30 cellular contexts compared by ENCODE assay signal in genomic region chr14:68559949-68560348, GRCh38.
"Had no signal": no experiment of that assay in that cellular context is flagged by ENCODE, and none has a peak within 500 bp of the region (broad histone marks: within the 10 kb centered on the region; RNA-seq: fewer than 3 reads in every experiment).

No MANE protein-coding gene starts in this region.

- H3K27me3 Mint-ChIP-seq: activated CD4-positive, alpha-beta T cell treated with anti-CD3 and anti-CD28 coated beads, Interleukin-2, amount 10 ng/mL, durations not matched to agents 24 days and 14 days; activated CD8-positive, alpha-beta T cell treated with anti-CD3 and anti-CD28 coated beads for 36 hours; activated naive CD8-positive, alpha-beta T cell treated with anti-CD3 and anti-CD28 coated beads for 36 hours; activated T-helper 17 cell treated with anti-CD3 and anti-CD28 coated beads, Interleukin-2, amount 50 U/mL, for 72 hours had no signal

- H3K27ac ChIP-seq: brain microvascular endothelial cell, SJCRH30, SK-N-MC, WERI-Rb-1 had no signal

- DNase-seq: activated CD4-positive, alpha-beta T cell treated with anti-CD3 and anti-CD28 coated beads, Interleukin-2, amount 10 ng/mL, durations not matched to agents 24 days and 14 days; activated CD4-positive, alpha-beta T cell treated with anti-CD3 and anti-CD28 coated beads, Interleukin-2, amount 50 U/mL, for 4 hours; activated CD4-positive, CD25-positive, alpha-beta regulatory T cell; activated CD8-positive, alpha-beta T cell treated with anti-CD3 and anti-CD28 coated beads for 36 hours; activated effector memory CD4-positive, alpha-beta T cell treated with anti-CD3 and anti-CD28 coated beads, Interleukin-2, amount 50 U/mL, for 16 hours; activated naive CD4-positive, alpha-beta T cell; activated naive CD4-positive, alpha-beta T cell treated with anti-CD3 and anti-CD28 coated beads, Interleukin-2, amount 50 U/mL, for 16 hours; activated naive CD8-positive, alpha-beta T cell treated with anti-CD3 and anti-CD28 coated beads for 36 hours; activated T-cell treated with anti-CD3 and anti-CD28 coated beads, Interleukin-2, amount 50 U/mL, for 1 hour; activated T-cell treated with anti-CD3 and anti-CD28 coated beads, Interleukin-2, amount 50 U/mL, for 72 hours; amniotic stem cell; aorta; brain microvascular endothelial cell; Kasumi-1; KBM-7; MM.1S; MV-4-11; NCI-H1092; NCI-H1436 treated with DMSO at 0.1 percent for 48 hours; NCI-H1694 treated with DMSO at 0.1 percent for 48 hours; NCI-H2029; NCI-H345; NCI-H524 treated with DMSO at 0.1 percent for 48 hours; SHP77; SJCRH30; T1000; WERI-Rb-1 had no signal

- H3K36me3 ChIP-seq: brain microvascular endothelial cell, SJCRH30, WERI-Rb-1 had no signal

- ATAC-seq: activated CD8-positive, alpha-beta T cell treated with anti-CD3 and anti-CD28 coated beads for 36 hours; activated T-cell treated with anti-CD3 and anti-CD28 coated beads, Interleukin-2, amount 50 U/mL, for 72 hours; activated T-helper 17 cell treated with anti-CD3 and anti-CD28 coated beads, Interleukin-2, amount 50 U/mL, for 72 hours; Panc1 had no signal

- H3K36me3 Mint-ChIP-seq: activated naive CD8-positive, alpha-beta T cell treated with anti-CD3 and anti-CD28 coated beads for 36 hours had no signal

- H3K9me3 Mint-ChIP-seq: activated CD4-positive, alpha-beta T cell treated with anti-CD3 and anti-CD28 coated beads, Interleukin-2, amount 10 ng/mL, durations not matched to agents 24 days and 14 days; activated CD8-positive, alpha-beta T cell treated with anti-CD3 and anti-CD28 coated beads for 36 hours; activated naive CD8-positive, alpha-beta T cell treated with anti-CD3 and anti-CD28 coated beads for 36 hours; activated T-cell treated with anti-CD3 and anti-CD28 coated beads, Interleukin-2, amount 50 U/mL, for 72 hours; activated T-helper 17 cell treated with anti-CD3 and anti-CD28 coated beads, Interleukin-2, amount 50 U/mL, for 72 hours had no signal

- H3K4me3 ChIP-seq: SJCRH30, SK-N-MC had no signal

- H3K27ac Mint-ChIP-seq: activated CD4-positive, alpha-beta T cell treated with anti-CD3 and anti-CD28 coated beads, Interleukin-2, amount 10 ng/mL, durations not matched to agents 24 days and 14 days; activated CD8-positive, alpha-beta T cell treated with anti-CD3 and anti-CD28 coated beads for 36 hours; activated naive CD8-positive, alpha-beta T cell treated with anti-CD3 and anti-CD28 coated beads for 36 hours; activated T-cell treated with anti-CD3 and anti-CD28 coated beads, Interleukin-2, amount 50 U/mL, for 72 hours; activated T-helper 17 cell treated with anti-CD3 and anti-CD28 coated beads, Interleukin-2, amount 50 U/mL, for 72 hours had no signal

- H3K9me3 ChIP-seq: SJCRH30 had no signal

- H3K4me3 Mint-ChIP-seq: activated CD4-positive, alpha-beta T cell treated with anti-CD3 and anti-CD28 coated beads, Interleukin-2, amount 10 ng/mL, durations not matched to agents 24 days and 14 days; activated CD8-positive, alpha-beta T cell treated with anti-CD3 and anti-CD28 coated beads for 36 hours; activated naive CD8-positive, alpha-beta T cell treated with anti-CD3 and anti-CD28 coated beads for 36 hours; activated T-cell treated with anti-CD3 and anti-CD28 coated beads, Interleukin-2, amount 50 U/mL, for 72 hours; activated T-helper 17 cell treated with anti-CD3 and anti-CD28 coated beads, Interleukin-2, amount 50 U/mL, for 72 hours had no signal

- H3K27me3 ChIP-seq: brain microvascular endothelial cell, SJCRH30 had no signal
